In genomic region chr16:53726625-53727024, GRCh38 we compare ENCODE assay signal across 13 cellular contexts. TPM values are rescaled to one million over a fixed set of nuclear protein-coding genes. Genes with fewer than 3 reads are reported as not detected.
DNase-seq lines count a peak whose midpoint lies in the region; ATAC-seq, FAIRE-seq and TF ChIP-seq lines count a peak whose summit lies in the region.
"Had no signal": no experiment of that assay in that cellular context is flagged by ENCODE, and none has a peak within 500 bp of the region (broad histone marks: within the 10 kb centered on the region; RNA-seq: fewer than 3 reads in every experiment).

No MANE protein-coding gene starts in this region.

- DNase-seq in ELR (ENCODE audit: low read depth) (peak; percentile 17), LHCN-M2 (ENCODE audit: low read depth) (peak; percentile 88), bronchial epithelial cell (ENCODE audit: low read depth) (peak; percentile 66), tibial artery (no peak)
- DNase-seq in activated CD4-positive, alpha-beta T cell treated with anti-CD3 and anti-CD28 coated beads, Interleukin-2, amount 50 U/mL, for 1 hour, result no peak
- DNase-seq: activated naive CD4-positive, alpha-beta T cell treated with anti-CD3 and anti-CD28 coated beads, Interleukin-2, amount 50 U/mL, for 16 hours; CD4-positive, CD25-positive, alpha-beta regulatory T cell; central memory CD4-positive, alpha-beta T cell; NCI-H526 treated with DMSO at 0.1 percent for 48 hours; stomach had no signal

- H3K27me3 ChIP-seq in bronchial epithelial cell (ENCODE audit: control insufficient read depth, insufficient read depth, low read length) (no peaks in the 10 kb centered on the region), tibial artery (no peaks in the 10 kb centered on the region)
- H3K27me3 ChIP-seq: stomach had no signal

- no peak for ATAC-seq in GM21367 (IDR thresholded peaks at IDR 0.05; ENCODE audit: unreplicated experiment)

- H3K4me3 ChIP-seq in bronchial epithelial cell (ENCODE audit: low read depth, low read length) (no peak overlapping the region), tibial artery (no peak overlapping the region)
- H3K4me3 ChIP-seq: stomach had no signal

- peaks cover 28% of the 10 kb centered on the region for H3K4me1 Mint-ChIP-seq in nephron

- no peak overlapping the region for H3K27ac ChIP-seq in tibial artery
- H3K27ac ChIP-seq: stomach had no signal

- no peaks in the 10 kb centered on the region for H3K36me3 ChIP-seq in bronchial epithelial cell (ENCODE audit: control insufficient read depth, insufficient read depth, low read length)
- no peaks in the 10 kb centered on the region for H3K36me3 ChIP-seq in tibial artery
- H3K36me3 ChIP-seq: stomach had no signal

- peak; percentile 96 for FAIRE-seq in bronchial epithelial cell (lab: Jason Lieb, UNC)
- FAIRE-seq: endothelial cell of umbilical vein had no signal

- H3K27me3 Mint-ChIP-seq in nephron (ENCODE audit: low read depth), result no peaks in the 10 kb centered on the region
- H3K27me3 Mint-ChIP-seq: CD4-positive, CD25-positive, alpha-beta regulatory T cell had no signal

- H3K4me1 ChIP-seq in tibial artery, result peaks cover 0 to 21% (median 0%) of the 10 kb centered on the region in 4 donors

- no peak overlapping the region for H3K4me3 Mint-ChIP-seq in nephron
- H3K4me3 Mint-ChIP-seq: CD4-positive, CD25-positive, alpha-beta regulatory T cell had no signal

- no peaks in the 10 kb centered on the region for H3K9me3 ChIP-seq in tibial artery
- H3K9me3 ChIP-seq: stomach had no signal

- H3K36me3 Mint-ChIP-seq in nephron (ENCODE audit: low read depth), result peaks cover 4% of the 10 kb centered on the region

- TF ChIP-seq CTCF in bronchial epithelial cell (IDR thresholded peaks at IDR 0.05; ENCODE audit: insufficient read depth, low read length, severe bottlenecking) (no peak), nephron (IDR thresholded peaks at IDR 0.05; ENCODE audit: unreplicated experiment in 3 of 3) (no peak), tibial artery (IDR thresholded peaks at IDR 0.05) (no peak)

- peak overlapping the region; percentile 29 to 62 (median 38) for H3K27ac Mint-ChIP-seq in nephron
- H3K27ac Mint-ChIP-seq: CD4-positive, CD25-positive, alpha-beta regulatory T cell had no signal

- H3K9me3 Mint-ChIP-seq in nephron, result no peaks in the 10 kb centered on the region

- intact Hi-C loops in tibial artery (cut with DNase I; ENCODE audit: low total_unique reads), result no loop called here

RNA-seq across cellular contexts. Expression of gene FTO, which starts 22.7 kb away (rescaled TPM):
- total RNA-seq in LHCN-M2 (2014; rRNA removed) (118 and 120 TPM in 2 replicates), bronchial epithelial cell (41.6 and 44.7 TPM in 2 replicates)
- 63.1 TPM for polyA plus RNA-seq in LHCN-M2 (2012)

RNA-seq across cellular contexts. Expression of gene RPGRIP1L, which starts 23.0 kb away (rescaled TPM):
- total RNA-seq in LHCN-M2 (2014; rRNA removed) (15.6 and 22.3 TPM in 2 replicates), bronchial epithelial cell (2.9 and 3.8 TPM in 2 replicates)
- 7.3 TPM for polyA plus RNA-seq in LHCN-M2 (2012)

Comparison
In these comparisons a context has a peak if more than half of its experiments do, and no peak if none do; other contexts are left out.
1. DNase-seq: peak in ELR (single experiment), LHCN-M2 (single experiment) and bronchial epithelial cell (single experiment); none in tibial artery (0 of 2) and activated CD4-positive, alpha-beta T cell treated with anti-CD3 and anti-CD28 coated beads, Interleukin-2, amount 50 U/mL, for 1 hour (single experiment).